In genomic region chr12:104515899-104516298, GRCh38 we compare ENCODE assay signal across 18 cellular contexts.
"Had no signal": no experiment of that assay in that cellular context is flagged by ENCODE, and none has a peak within 500 bp of the region (broad histone marks: within the 10 kb centered on the region; RNA-seq: fewer than 3 reads in every experiment).

No MANE protein-coding gene starts in this region.

- H3K9me3 ChIP-seq: adrenal gland, esophagus muscularis mucosa, prostate gland, suprapubic skin, upper lobe of left lung had no signal

- H3K36me3 Mint-ChIP-seq: activated naive CD4-positive, alpha-beta T cell treated with anti-CD3 and anti-CD28 coated beads, Interleukin-2, amount 50 U/mL, for 24 hours had no signal

- H3K27ac Mint-ChIP-seq: activated CD4-positive, alpha-beta T cell treated with anti-CD3 and anti-CD28 coated beads, Interleukin-2, amount 10 ng/mL, durations not matched to agents 7 days and 5 days; nephron progenitor cell; stimulated activated naive CD8-positive, alpha-beta T cell treated with anti-CD3 and anti-CD28 coated beads, Interleukin-15, Interleukin-2, amounts not matched to agents 100 ng/mL and 50 ng/mL, for 24 hours had no signal

- ATAC-seq: left ventricle myocardium superior, right cardiac atrium, SK-N-SH treated with all-trans-retinoic acid at 6 μM for 48 hours had no signal

- DNase-seq: activated CD4-positive, alpha-beta T cell treated with anti-CD3 and anti-CD28 coated beads, Interleukin-2, amount 10 ng/mL, durations not matched to agents 7 days and 5 days; adrenal gland; foreskin fibroblast; hypothalamus; left ventricle myocardium superior; mesendoderm; nephron progenitor cell; right cardiac atrium; small intestine; stimulated activated CD4-positive, alpha-beta T cell treated with anti-CD3 and anti-CD28 coated beads, Interleukin-4, amount 100 ng/mL, for 24 hours; T-helper 2 cell; upper lobe of left lung had no signal

- H3K27me3 Mint-ChIP-seq: activated CD4-positive, alpha-beta T cell treated with anti-CD3 and anti-CD28 coated beads, Interleukin-2, amount 10 ng/mL, durations not matched to agents 7 days and 5 days; activated naive CD4-positive, alpha-beta T cell treated with anti-CD3 and anti-CD28 coated beads, Interleukin-2, amount 50 U/mL, for 24 hours; stimulated activated naive CD8-positive, alpha-beta T cell treated with anti-CD3 and anti-CD28 coated beads, Interleukin-15, Interleukin-2, amounts not matched to agents 100 ng/mL and 50 ng/mL, for 24 hours had no signal

- H3K4me3 Mint-ChIP-seq: activated CD4-positive, alpha-beta T cell treated with anti-CD3 and anti-CD28 coated beads, Interleukin-2, amount 10 ng/mL, durations not matched to agents 7 days and 5 days; activated naive CD4-positive, alpha-beta T cell treated with anti-CD3 and anti-CD28 coated beads, Interleukin-2, amount 50 U/mL, for 24 hours; nephron progenitor cell; stimulated activated naive CD8-positive, alpha-beta T cell treated with anti-CD3 and anti-CD28 coated beads, Interleukin-15, Interleukin-2, amounts not matched to agents 100 ng/mL and 50 ng/mL, for 24 hours had no signal

- H3K9me3 Mint-ChIP-seq: activated CD4-positive, alpha-beta T cell treated with anti-CD3 and anti-CD28 coated beads, Interleukin-2, amount 10 ng/mL, durations not matched to agents 7 days and 5 days; activated naive CD4-positive, alpha-beta T cell treated with anti-CD3 and anti-CD28 coated beads, Interleukin-2, amount 50 U/mL, for 24 hours; nephron progenitor cell; stimulated activated naive CD8-positive, alpha-beta T cell treated with anti-CD3 and anti-CD28 coated beads, Interleukin-15, Interleukin-2, amounts not matched to agents 100 ng/mL and 50 ng/mL, for 24 hours had no signal
